ENCODE assay signal across 18 cellular contexts in genomic region chr13:113975416-113975815, GRCh38. TPM values are rescaled to one million over a fixed set of nuclear protein-coding genes. Genes with fewer than 3 reads are reported as not detected.
A peak's percentile ranks its signal among the peaks of the same experiment; 100 is the strongest.
DNase-seq lines count a peak whose midpoint lies in the region; ATAC-seq, FAIRE-seq and TF ChIP-seq lines count a peak whose summit lies in the region.
"Had no signal": no experiment of that assay in that cellular context is flagged by ENCODE, and none has a peak within 500 bp of the region (broad histone marks: within the 10 kb centered on the region; RNA-seq: fewer than 3 reads in every experiment).

No MANE protein-coding gene starts in this region.

- CTCF ChIA-PET in IMR-90 (lab: Yijun Ruan, JAX) = no interaction called here

- in situ Hi-C loops in IMR-90 (cut with MboI; ENCODE audit: low sequenced_read_pairs) = no loop called here

- BruUV-seq in IMR-90 (replicated peaks; lab: Mats Ljungman, UMichigan) = no TSS peak

- no peak overlapping the region for H3K4me3 Mint-ChIP-seq in T-helper 2 cell treated with Interferon-gamma antibody and Interleukin-4, amounts not matched to agents 5 μg/mL and 100 μg/mL, for 36 hours

- H4K5ac ChIP-seq in IMR-90 (ENCODE audit: low read depth, low read length) = no peak overlapping the region

- no peaks in the 10 kb centered on the region for H3K4me1 Mint-ChIP-seq in T-helper 2 cell treated with Interferon-gamma antibody and Interleukin-4, amounts not matched to agents 5 μg/mL and 100 μg/mL, for 36 hours (ENCODE audit: low read depth)

- H4K91ac ChIP-seq in IMR-90 (ENCODE audit: insufficient read depth, low read depth, low read length) = no peak overlapping the region

- TF ChIP-seq CTCF in BE2C (IDR thresholded peaks at IDR 0.05; ENCODE audit: low read depth, low read length) (no peak), IMR-90 (conservative IDR thresholded peaks at IDR 0.05; ENCODE audit: low read depth, low read length) (no peak), kidney (IDR thresholded peaks at IDR 0.05; ENCODE audit: borderline replicate concordance, extremely low read depth, insufficient read depth) (no peak)

- intact Hi-C loops in IMR-90 (cut with micrococcal nuclease) (no loop called here), kidney (cut with DNase I) (no loop called here)

- peaks cover 27% of the 10 kb centered on the region for H3K36me3 Mint-ChIP-seq in T-helper 2 cell treated with Interferon-gamma antibody and Interleukin-4, amounts not matched to agents 5 μg/mL and 100 μg/mL, for 36 hours (ENCODE audit: low read depth)

- no peak overlapping the region for H2BK120ac ChIP-seq in IMR-90 (ENCODE audit: low read depth, low read length)

- no peaks in the 10 kb centered on the region for H3K27me3 Mint-ChIP-seq in T-helper 2 cell treated with Interferon-gamma antibody and Interleukin-4, amounts not matched to agents 5 μg/mL and 100 μg/mL, for 36 hours (ENCODE audit: low read depth)
- H3K27me3 Mint-ChIP-seq: CD4-positive, alpha-beta memory T cell had no signal

- no peak overlapping the region for H2BK5ac ChIP-seq in IMR-90 (ENCODE audit: low read depth, low read length, poor library complexity, severe bottlenecking)

- no peak overlapping the region for H3K4me3 ChIP-seq in BE2C (ENCODE audit: low read depth, low read length)
- H3K4me3 ChIP-seq in IMR-90 (ENCODE audit: insufficient read depth, low read depth, low read length) = no peak overlapping the region
- H3K4me3 ChIP-seq in kidney (ENCODE audit: low read length in 2 of 2) = no peak overlapping the region
- no peak overlapping the region for H3K4me3 ChIP-seq in subcutaneous abdominal adipose tissue (ENCODE audit: low read depth in 1 of 5, low read length in 5 of 5)

- H4K20me1 ChIP-seq in IMR-90 (ENCODE audit: insufficient read depth, low read length) = peaks cover 20% of the 10 kb centered on the region

- H3K4me2 ChIP-seq in IMR-90 (ENCODE audit: low read depth, low read length) = no peak overlapping the region

- 80% methylated on average over 1 of the region's 15 CpGs; no CpG with 5 or more reads in 1 of the 2 experiments for WGBS in IMR-90 (ENCODE audit: extremely low coverage in 2 of 2, insufficient read length in 1 of 2), 2 experiments

- H3K27me3 ChIP-seq in BE2C (no peaks in the 10 kb centered on the region), IMR-90 (ENCODE audit: control insufficient read depth, insufficient read depth, low read length) (no peaks in the 10 kb centered on the region), subcutaneous abdominal adipose tissue (ENCODE audit: control insufficient read depth in 5 of 5, insufficient read depth in 4 of 5, low read length in 5 of 5) (no peaks in the 10 kb centered on the region)

- H3K56ac ChIP-seq in IMR-90 (ENCODE audit: extremely low read depth, insufficient read depth, low read length) = no peak overlapping the region

- H3K9me3 Mint-ChIP-seq in T-helper 2 cell treated with Interferon-gamma antibody and Interleukin-4, amounts not matched to agents 5 μg/mL and 100 μg/mL, for 36 hours = peaks cover 4% of the 10 kb centered on the region

- H3K4me1 ChIP-seq in BE2C (no peaks in the 10 kb centered on the region), IMR-90 (ENCODE audit: control insufficient read depth, insufficient read depth, low read length) (peaks cover 12% of the 10 kb centered on the region), kidney (ENCODE audit: control insufficient read depth in 1 of 2, insufficient read depth in 1 of 2, low read depth in 1 of 2, low read length in 2 of 2) (peaks cover 0 to 4% of the 10 kb centered on the region in 2 donors), subcutaneous abdominal adipose tissue (ENCODE audit: control insufficient read depth in 5 of 5, insufficient read depth in 5 of 5, low read length in 5 of 5) (peaks cover 14 to 41% (median 29%) of the 10 kb centered on the region in 5 donors)

- no peak overlapping the region for H3K18ac ChIP-seq in IMR-90 (ENCODE audit: low read depth, low read length)

- peaks cover 26% of the 10 kb centered on the region for H3K9me1 ChIP-seq in IMR-90 (ENCODE audit: insufficient read depth, low read length)

- POLR2A ChIA-PET in IMR-90 (lab: Charles Lee; ENCODE audit: unreplicated experiment) = no interaction called here

- H3K9ac ChIP-seq in IMR-90 (ENCODE audit: low read depth, low read length) = no peak overlapping the region
- no peak overlapping the region for H3K9ac ChIP-seq in kidney (ENCODE audit: low read length in 2 of 2)
- no peak overlapping the region for H3K9ac ChIP-seq in subcutaneous abdominal adipose tissue (ENCODE audit: low read length in 5 of 5)

- H3K27ac ChIP-seq in IMR-90 (ENCODE audit: insufficient read depth, low read length) = no peak overlapping the region
- no peak overlapping the region for H3K27ac ChIP-seq in kidney (ENCODE audit: low read depth in 2 of 2, low read length in 2 of 2)
- peak overlapping the region; percentile 52 for H3K27ac ChIP-seq in subcutaneous abdominal adipose tissue (ENCODE audit: low read depth, low read length)

- H4K8ac ChIP-seq in IMR-90 (ENCODE audit: low read depth in 2 of 2, low read length in 2 of 2) = no peak overlapping the region

- dilution Hi-C loops in IMR-90 (cut with HindIII; ENCODE audit: low sequenced_read_pairs, unreplicated experiment) = no loop called here

- H2AK9ac ChIP-seq in IMR-90 (replicated peaks; ENCODE audit: low read depth, low read length, poor library complexity) = peak overlapping the region; percentile 16

- peaks cover 17 to 81% of the 10 kb centered on the region in 2 experiments for H3K79me1 ChIP-seq in IMR-90 (ENCODE audit: low read depth in 1 of 2, low read length in 2 of 2)

- H3K14ac ChIP-seq in IMR-90 (replicated peaks; ENCODE audit: low read depth, low read length) = no peak overlapping the region

- DNase-seq in BE2C (peak; percentile 4), IMR-90 (no peak), kidney (peak; percentile 60), DMS153 treated with DMSO at 0.1 percent for 48 hours (lab: John Stamatoyannopoulos, UW; ENCODE audit: unreplicated experiment) (no peak)
- no peak for DNase-seq in T-helper 2 cell treated with Interferon-gamma antibody and Interleukin-4, amounts not matched to agents 5 μg/mL and 100 μg/mL, for 36 hours (ENCODE audit: low spot score)
- DNase-seq: ACHN; CD4-positive, alpha-beta memory T cell; Karpas-422; MM.1S; NCI-H1105; NCI-H187; NCI-H2171 had no signal

- no peak for TF ChIP-seq RAD21 in IMR-90 (IDR thresholded peaks at IDR 0.05; ENCODE audit: low read length)

- FAIRE-seq in kidney (lab: Jason Lieb, UNC) = no peak
- FAIRE-seq: H1 had no signal

- no peaks in the 10 kb centered on the region for H3K9me3 ChIP-seq in BE2C
- H3K9me3 ChIP-seq in IMR-90 (ENCODE audit: control insufficient read depth, insufficient read depth, low read length) = no peaks in the 10 kb centered on the region
- no peaks in the 10 kb centered on the region for H3K9me3 ChIP-seq in kidney (ENCODE audit: control insufficient read depth in 1 of 2, low read length in 2 of 2)
- peaks cover 0 to 8% (median 0%) of the 10 kb centered on the region in 5 donors for H3K9me3 ChIP-seq in subcutaneous abdominal adipose tissue (ENCODE audit: control insufficient read depth in 5 of 5, low read length in 5 of 5)

- no peak overlapping the region for H2AFZ ChIP-seq in IMR-90 (replicated peaks; ENCODE audit: low read length, poor library complexity)

- ATAC-seq in IMR-90 (ENCODE audit: low read depth) (no peak), HG02763 (IDR thresholded peaks at IDR 0.05; ENCODE audit: unreplicated experiment) (no peak)
- ATAC-seq: Panc1 had no signal

- H3K23ac ChIP-seq in IMR-90 (ENCODE audit: low read depth, low read length) = no peak overlapping the region

- H2AK5ac ChIP-seq in IMR-90 (ENCODE audit: low read depth, low read length) = no peak overlapping the region; the same call in 1 of the 2 replicates

- H2BK15ac ChIP-seq in IMR-90 (ENCODE audit: low read depth, low read length) = no peak overlapping the region

- H3K27ac Mint-ChIP-seq in T-helper 2 cell treated with Interferon-gamma antibody and Interleukin-4, amounts not matched to agents 5 μg/mL and 100 μg/mL, for 36 hours = no peak overlapping the region

- no peak overlapping the region for H3K4ac ChIP-seq in IMR-90 (ENCODE audit: low read depth, low read length)

- no peak for TF ChIP-seq POLR2A in IMR-90 (IDR thresholded peaks at IDR 0.05; ENCODE audit: low read depth, low read length)

- H2BK20ac ChIP-seq in IMR-90 (ENCODE audit: low read depth, low read length) = no peak overlapping the region

- peaks cover 12% of the 10 kb centered on the region for H3K36me3 ChIP-seq in BE2C
- H3K36me3 ChIP-seq in IMR-90 (ENCODE audit: control insufficient read depth, insufficient read depth, low read length) = peaks cover 66% of the 10 kb centered on the region
- no peaks in the 10 kb centered on the region for H3K36me3 ChIP-seq in kidney (ENCODE audit: control insufficient read depth in 1 of 2, insufficient read depth in 2 of 2, low read length in 2 of 2)
- peaks cover 0 to 59% (median 50%) of the 10 kb centered on the region in 5 donors for H3K36me3 ChIP-seq in subcutaneous abdominal adipose tissue (ENCODE audit: control insufficient read depth in 5 of 5, insufficient read depth in 5 of 5, low read length in 5 of 5)

TF ChIP-seq in IMR-90, 13 proteins besides CTCF, POLR2A, EP300 and RAD21 (continues in another document):
- TF ChIP-seq SMC3 (IDR thresholded peaks at IDR 0.05; ENCODE audit: low read depth, low read length) (no peak), CHD1 (IDR thresholded peaks at IDR 0.05; ENCODE audit: low read depth, low read length) (no peak), NFE2L2 (IDR thresholded peaks at IDR 0.05; ENCODE audit: low read depth, low read length) (no peak), MXI1 (IDR thresholded peaks at IDR 0.05; ENCODE audit: borderline replicate concordance, low read depth, low read length) (no peak), ELK1 (IDR thresholded peaks at IDR 0.05; ENCODE audit: borderline replicate concordance, low read depth, low read length) (no peak), CEBPB (IDR thresholded peaks at IDR 0.05; ENCODE audit: low read depth, low read length) (no peak), FOS (IDR thresholded peaks at IDR 0.05; ENCODE audit: low read depth, low read length) (no peak), MAFK (IDR thresholded peaks at IDR 0.05; ENCODE audit: low read depth, low read length) (no peak)

RNA-seq across cellular contexts. Expression of gene C13orf46, which starts 1.5 kb away (rescaled TPM):
- polyA plus RNA-seq in BE2C (2012; ENCODE audit: insufficient read depth, insufficient read length, low read depth) = not detected
- under 0.01 TPM in 2 replicates for total RNA-seq in IMR-90 (2012; rRNA removed)
- 2.1 and 2.5 TPM in 2 replicates for polyA plus RNA-seq in IMR-90 (2012; rRNA removed)
- 1.7 and 1.8 TPM in 2 replicates for polyA plus RNA-seq in IMR-90 (2012; cell fraction: cytosol; rRNA removed)
- 8.9 and 10.0 TPM in 2 replicates for polyA plus RNA-seq in IMR-90 (2012; cell fraction: nucleus; rRNA removed; ENCODE audit: low replicate concordance)
- total RNA-seq in kidney = 1.1 TPM
- polyA plus RNA-seq in kidney (ENCODE audit: insufficient read depth, low read depth, low replicate concordance) = not detected
- total RNA-seq: Daoy, NCI-H460 had no signal

Comparison
In these comparisons a context has a peak if more than half of its experiments do, and no peak if none do; other contexts are left out.
1. DNase-seq: peak in BE2C (single experiment) and kidney (single experiment); none in IMR-90 (single experiment), T-helper 2 cell treated with Interferon-gamma antibody and Interleukin-4, amounts not matched to agents 5 μg/mL and 100 μg/mL, for 36 hours (single experiment) and DMS153 treated with DMSO at 0.1 percent for 48 hours (single experiment).